In the genomic region with DNA sequence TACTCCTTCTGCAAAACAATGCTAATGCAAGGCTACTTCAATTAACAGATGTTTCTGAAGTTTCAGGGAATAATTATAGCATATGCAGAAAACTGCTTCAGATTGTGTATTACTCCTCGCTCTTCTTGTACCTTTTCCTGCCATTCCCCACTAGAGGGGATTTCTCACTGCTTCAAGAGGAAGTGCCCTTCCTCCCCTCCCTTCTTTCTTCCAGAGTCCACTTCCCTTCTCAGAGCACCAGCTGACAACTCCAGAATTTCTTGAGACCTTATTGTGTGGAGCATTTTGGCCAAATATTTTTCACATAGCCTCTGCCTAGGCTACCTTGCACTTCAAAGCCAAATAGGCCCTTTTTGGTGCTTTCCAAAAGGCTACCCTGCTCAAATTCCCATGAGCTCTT, we compare ENCODE assay signal across 1 cellular context.
TF ChIP-seq lines count a peak whose summit lies in the region.

No MANE protein-coding gene starts in this region.

TF ChIP-seq in HepG2, 621 proteins besides CTCF, POLR2A, EP300 and RAD21 (continued from another document):
- TF ChIP-seq ZIK1 (CRISPR knock-in tag; IDR thresholded peaks at IDR 0.05; ENCODE audit: borderline replicate concordance, low read depth): no peak
- TF ChIP-seq SRY (CRISPR knock-in tag; IDR thresholded peaks at IDR 0.05): no peak
- no peak for TF ChIP-seq PRDM15 (CRISPR knock-in tag; IDR thresholded peaks at IDR 0.05)
- no peak for TF ChIP-seq RBAK (CRISPR knock-in tag; IDR thresholded peaks at IDR 0.05)
- TF ChIP-seq DNMT1 (CRISPR knock-in tag; IDR thresholded peaks at IDR 0.05): no peak
- TF ChIP-seq, protein P1, sequence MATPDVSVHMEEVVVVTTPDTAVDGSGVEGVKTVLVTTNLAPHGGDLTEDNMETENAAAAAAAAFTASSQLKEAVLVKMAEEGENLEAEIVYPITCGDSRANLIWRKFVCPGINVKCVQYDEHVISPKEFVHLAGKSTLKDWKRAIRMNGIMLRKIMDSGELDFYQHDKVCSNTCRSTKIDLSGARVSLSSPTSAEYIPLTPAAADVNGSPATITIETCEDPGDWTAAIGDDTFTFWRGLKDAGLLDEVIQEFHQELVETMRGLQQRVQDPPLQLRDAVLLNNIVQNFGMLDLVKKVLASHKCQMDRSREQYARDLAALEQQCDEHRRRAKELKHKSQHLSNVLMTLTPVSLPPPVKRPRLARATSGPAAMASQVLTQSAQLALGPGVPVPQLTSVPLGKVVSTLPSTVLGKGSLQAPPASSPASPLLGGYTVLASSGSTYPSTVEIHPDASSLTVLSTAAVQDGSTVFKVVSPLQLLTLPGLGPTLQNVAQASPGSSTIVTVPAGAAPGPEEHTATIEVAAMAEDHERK (CRISPR knock-in tag; IDR thresholded peaks at IDR 0.05; ENCODE audit: low read depth): no peak
